Comparison of ENCODE assay signal across 1 cellular context in genomic region chr16:81737885-81738536, GRCh38.
TF ChIP-seq lines count a peak whose summit lies in the region.

No MANE protein-coding gene starts in this region.

TF ChIP-seq in WTC11, 78 proteins besides CTCF, POLR2A, EP300 and RAD21 (continued from another document):
- TF ChIP-seq ERG (CRISPR knock-in tag; IDR thresholded peaks at IDR 0.05): no peak
